In genomic region chr14:21057803-21058675, GRCh38 we compare ENCODE assay signal across 2 cellular contexts.
A peak's percentile ranks its signal among the peaks of the same experiment; 100 is the strongest.
TF ChIP-seq lines count a peak whose summit lies in the region.

Gene RNASE8, plus strand, starts transcription at chr14:21057822. Its CDS starts 71 bp downstream, at chr14:21057893.

TF ChIP-seq in IMR-90, 13 proteins besides CTCF, POLR2A, EP300 and RAD21:
- TF ChIP-seq SMC3 (IDR thresholded peaks at IDR 0.05; ENCODE audit: low read depth, low read length), result peak; percentile 32; the same call in 1 of the 2 replicates
- no peak for TF ChIP-seq RFX5 (IDR thresholded peaks at IDR 0.05; ENCODE audit: low read depth, low read length)

TF ChIP-seq in K562, 482 proteins besides CTCF, POLR2A, EP300 and RAD21:
- TF ChIP-seq CGGBP1 (CRISPR knock-in tag; IDR thresholded peaks at IDR 0.05), result no peak
- TF ChIP-seq SNIP1 (IDR thresholded peaks at IDR 0.05; ENCODE audit: low read depth), result no peak
